ENCODE assay signal across 8 cellular contexts in the genomic region with DNA sequence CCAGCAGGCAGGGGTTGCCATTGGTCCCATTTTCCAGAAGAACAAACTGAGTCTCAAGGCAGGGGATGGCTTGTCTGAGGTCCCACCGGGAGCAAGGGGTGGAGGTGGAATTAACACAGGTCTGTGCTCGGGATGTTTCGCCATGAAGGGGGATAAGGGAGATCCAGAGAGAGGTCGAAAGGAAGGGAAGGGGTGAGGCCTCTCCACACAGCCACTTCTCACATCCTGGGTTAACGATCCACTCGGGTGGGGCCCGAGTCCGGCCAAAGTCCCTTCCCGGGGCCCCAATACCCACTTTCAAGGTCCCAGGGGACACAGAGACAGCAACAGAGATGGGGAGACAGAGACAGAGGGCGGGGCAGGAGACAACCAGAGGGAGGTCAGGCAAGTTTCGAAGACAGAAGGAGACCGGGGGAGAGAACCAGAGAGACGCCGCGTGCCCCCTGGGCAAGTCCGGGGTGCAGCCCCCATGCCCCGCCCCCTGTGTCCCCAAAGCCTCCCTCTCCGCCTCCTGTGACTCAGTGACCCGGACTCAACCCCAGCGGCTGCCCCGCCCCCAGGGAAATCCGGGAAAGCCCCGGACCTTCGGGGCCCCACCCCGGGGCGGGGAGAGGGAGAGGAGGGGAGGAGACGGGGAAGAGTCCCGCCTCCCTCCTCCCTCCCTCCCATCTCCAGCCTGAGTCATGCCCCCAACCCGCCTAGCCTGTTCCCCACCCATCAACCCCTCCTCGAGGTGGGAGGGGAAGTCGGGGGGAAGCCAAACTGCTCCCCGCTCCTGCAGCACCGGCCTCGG. TPM values are rescaled to one million over a fixed set of nuclear protein-coding genes. Genes with fewer than 3 reads are reported as not detected.
DNase-seq lines count a peak whose midpoint lies in the region; ATAC-seq, FAIRE-seq and TF ChIP-seq lines count a peak whose summit lies in the region.

No MANE protein-coding gene starts in this region.

- no peak for TF ChIP-seq CTCF in D721Med (IDR thresholded peaks at IDR 0.05; ENCODE audit: insufficient read depth, missing control alignments)

- ATAC-seq in GM21529 (IDR thresholded peaks at IDR 0.05; ENCODE audit: unreplicated experiment) (peak; percentile 38), GM18870 (IDR thresholded peaks at IDR 0.05; ENCODE audit: unreplicated experiment) (no peak)

- DNase-seq in D721Med (ENCODE audit: insufficient read length, low spot score) = peak; percentile 90
- DNase-seq in NCI-H146 treated with DMSO at 0.1 percent for 48 hours (lab: John Stamatoyannopoulos, UW; ENCODE audit: unreplicated experiment) = peak; percentile 30
- peak; percentile 86 to 92 for DNase-seq in activated CD4-positive, alpha-beta T cell treated with anti-CD3 and anti-CD28 coated beads for 24 hours (ENCODE audit: low read depth in 2 of 2)
- peak; percentile 26 for DNase-seq in cerebellum (ENCODE audit: low spot score)
- peak; percentile 94 for DNase-seq in kidney tubule cell (ENCODE audit: low spot score)
- peak; percentile 77 to 95 (median 88) for DNase-seq in stimulated activated CD4-positive, alpha-beta T cell treated with anti-CD3 and anti-CD28 coated beads, Interleukin-1b, Interleukin-23, amount 100 ng/mL, for 24 hours (ENCODE audit: low read depth in 4 of 4, low spot score in 1 of 4)

- FAIRE-seq in D721Med (lab: Jason Lieb, UNC) = no peak

RNA-seq across cellular contexts. Expression of gene BCL3, which starts 1.4 kb away (rescaled TPM):
- total RNA-seq in cerebellum = 1.2 TPM

RNA-seq across cellular contexts. Expression of gene CBLC, which starts 30.5 kb away (rescaled TPM):
- total RNA-seq in cerebellum = 0.82 TPM

RNA-seq across cellular contexts. Expression of gene CEACAM16, which starts 48.2 kb away (rescaled TPM):
- not detected for total RNA-seq in cerebellum

Comparison
In these comparisons a context has a peak if more than half of its experiments do, and no peak if none do; other contexts are left out.
1. DNase-seq: peak in every context shown above with its lines; median percentile 94 in kidney tubule cell; 90 in D721Med; 89 in activated CD4-positive, alpha-beta T cell treated with anti-CD3 and anti-CD28 coated beads for 24 hours; 88 in stimulated activated CD4-positive, alpha-beta T cell treated with anti-CD3 and anti-CD28 coated beads, Interleukin-1b, Interleukin-23, amount 100 ng/mL, for 24 hours; 30 in NCI-H146 treated with DMSO at 0.1 percent for 48 hours; 26 in cerebellum.